28 cellular contexts compared by ENCODE assay signal in the genomic region with DNA sequence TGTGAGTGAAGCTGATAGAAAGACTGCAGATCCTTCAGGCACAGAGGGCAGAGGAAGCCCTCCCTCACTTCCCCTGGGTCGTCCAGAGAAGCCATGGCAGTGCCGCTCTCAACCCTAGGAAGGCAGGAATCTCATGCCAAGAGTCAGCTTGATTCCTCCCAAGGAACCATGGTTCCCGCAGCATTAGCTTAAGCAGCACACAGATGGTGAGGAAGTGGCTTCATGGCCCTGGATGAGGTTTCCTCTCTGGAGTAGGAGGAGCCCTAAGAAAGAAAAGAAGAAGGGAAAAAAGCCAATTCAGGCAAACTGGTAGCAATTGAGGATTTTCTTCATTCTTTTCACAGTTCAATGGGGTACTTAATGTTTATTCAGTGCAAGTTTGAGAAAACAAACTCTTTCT. TPM values are rescaled to one million over a fixed set of nuclear protein-coding genes. Genes with fewer than 3 reads are reported as not detected.
DNase-seq lines count a peak whose midpoint lies in the region; TF ChIP-seq lines count a peak whose summit lies in the region.
"Had no signal": no experiment of that assay in that cellular context is flagged by ENCODE, and none has a peak within 500 bp of the region (broad histone marks: within the 10 kb centered on the region; RNA-seq: fewer than 3 reads in every experiment).

No MANE protein-coding gene starts in this region.

- H3K9me3 ChIP-seq in Loucy (ENCODE audit: insufficient read depth, low read depth, low read length) = no peaks in the 10 kb centered on the region
- H3K9me3 ChIP-seq in GM23248 (ENCODE audit: low read depth) = no peaks in the 10 kb centered on the region
- H3K9me3 ChIP-seq: BLaER1, body of pancreas, mucosa of descending colon, Peyer's patch, right lobe of liver, thoracic aorta had no signal

- WGBS in GM23248 (ENCODE audit: low coverage in 1 of 2, low lambda C conversion rate in 2 of 2, missing lambda C conversion rate in 2 of 2), 2 experiments = 52 to 58% methylated on average over 3 of the region's 3 CpGs

- DNase-seq in CD1c-positive myeloid dendritic cell (ENCODE audit: extremely low spot score) = peak; percentile 23
- DNase-seq in globus pallidus (ENCODE audit: low spot score) = peak; percentile 38
- DNase-seq in pons (ENCODE audit: low spot score) = peak; percentile 45
- no peak for DNase-seq in DMS 273 (lab: John Stamatoyannopoulos, UW; ENCODE audit: unreplicated experiment)
- no peak for DNase-seq in stimulated activated CD8-positive, alpha-beta memory T cell treated with anti-CD3 and anti-CD28 coated beads, Interleukin-4, amount 100 ng/mL, for 48 hours
- DNase-seq in DMS53 treated with DMSO at 0.1 percent for 48 hours (lab: John Stamatoyannopoulos, UW; ENCODE audit: unreplicated experiment) = no peak
- DNase-seq in GM23248 = no peak
- DNase-seq: activated CD4-positive, alpha-beta T cell treated with anti-CD3 and anti-CD28 coated beads, Interleukin-2, amount 10 ng/mL, durations not matched to agents 7 days and 5 days; activated naive CD4-positive, alpha-beta T cell; activated T-cell treated with anti-CD3 and anti-CD28 coated beads, Interleukin-2, amount 50 U/mL, for 72 hours; body of pancreas; H7; left ventricle myocardium superior; mucosa of descending colon; NCI-H1105 treated with DMSO at 0.1 percent for 48 hours; NCI-H2029; NCI-H69; Peyer's patch; right lobe of liver; SIG-M5; stimulated activated CD4-positive, alpha-beta T cell treated with anti-CD3 and anti-CD28 coated beads, Interleukin-12 subunit alpha, Interleukin-12 subunit beta, amount 100 ng/mL, for 4 hours; stimulated activated CD4-positive, alpha-beta T cell treated with anti-CD3 and anti-CD28 coated beads, Interleukin-4, amount 100 ng/mL, for 4 hours; stimulated activated naive CD4-positive, alpha-beta T cell treated with Interleukin-2 at 50 U/mL for 16 hours; SW 1271; T1000 had no signal

- H3K79me2 ChIP-seq in Loucy (ENCODE audit: insufficient read depth, low read length) = peaks cover 19% of the 10 kb centered on the region
- H3K79me2 ChIP-seq in GM23248 (ENCODE audit: insufficient read depth) = peaks cover 36% of the 10 kb centered on the region

- H3K4me1 ChIP-seq in Loucy (ENCODE audit: insufficient read depth, low read length, poor library complexity, severe bottlenecking) (peaks cover 12% of the 10 kb centered on the region), GM23248 (ENCODE audit: insufficient read depth) (peaks cover 9% of the 10 kb centered on the region; the same call in 1 of the 2 replicates)

- H3K9ac ChIP-seq in Loucy (ENCODE audit: low read depth, low read length, poor library complexity, severe bottlenecking) (no peak overlapping the region), GM23248 (no peak overlapping the region)
- H3K9ac ChIP-seq: BLaER1 had no signal

- no peaks in the 10 kb centered on the region for H3K27me3 ChIP-seq in Loucy (ENCODE audit: insufficient read depth, low read length, poor library complexity, severe bottlenecking)
- no peaks in the 10 kb centered on the region for H3K27me3 ChIP-seq in GM23248 (replicated peaks; ENCODE audit: insufficient read depth)
- H3K27me3 ChIP-seq: BLaER1, body of pancreas, Peyer's patch, right lobe of liver had no signal

- no peak for TF ChIP-seq CTCF in Loucy (conservative IDR thresholded peaks at IDR 0.05; ENCODE audit: low read length)

- H3F3A ChIP-seq in Loucy (ENCODE audit: low read depth) (no peaks in the 10 kb centered on the region), GM23248 (ENCODE audit: insufficient read depth) (no peaks in the 10 kb centered on the region)

- peaks cover 18% of the 10 kb centered on the region; the same call in 1 of the 2 replicates for H3K36me3 ChIP-seq in Loucy (ENCODE audit: insufficient read depth, low read length)
- H3K36me3 ChIP-seq in GM23248 (ENCODE audit: low read depth) = peaks cover 23% of the 10 kb centered on the region

- H3K4me3 ChIP-seq in Loucy (ENCODE audit: low read length, poor library complexity, severe bottlenecking) = no peak overlapping the region
- H3K4me3 ChIP-seq in GM23248 = no peak overlapping the region
- H3K4me3 ChIP-seq: BLaER1, body of pancreas, mucosa of descending colon, Peyer's patch, right lobe of liver, thoracic aorta had no signal

- H3K27ac ChIP-seq in GM23248 = no peak overlapping the region
- H3K27ac ChIP-seq: BLaER1, body of pancreas, Peyer's patch, right lobe of liver had no signal

- H4K20me1 ChIP-seq in Loucy (ENCODE audit: insufficient read depth, low read length, poor library complexity, severe bottlenecking) (peaks cover 4% of the 10 kb centered on the region), GM23248 (ENCODE audit: insufficient read depth) (no peaks in the 10 kb centered on the region)

- H2AFZ ChIP-seq in Loucy (ENCODE audit: low read length) = no peak overlapping the region
- H2AFZ ChIP-seq in GM23248 = no peak overlapping the region

- H3K9me2 ChIP-seq in Loucy (replicated peaks; ENCODE audit: low read depth, low read length) = no peaks in the 10 kb centered on the region
- no peaks in the 10 kb centered on the region for H3K9me2 ChIP-seq in GM23248 (ENCODE audit: insufficient read depth)

- H3K4me2 ChIP-seq in Loucy (ENCODE audit: low read depth, low read length, poor library complexity, severe bottlenecking) (peak overlapping the region; percentile 19), GM23248 (ENCODE audit: unreplicated experiment) (no peak overlapping the region)
- H3K4me2 ChIP-seq: BLaER1 had no signal

- in situ Hi-C loops in GM23248 (cut with MboI) = no loop called here

RNA-seq across cellular contexts. Expression of a gene that starts 2.9 kb away (rescaled TPM):
- 23.9 and 35.0 TPM in 2 replicates for total RNA-seq in GM23248 (2014; rRNA removed; shearing (Covaris generic))
- polyA plus RNA-seq in GM23248 (2016; fragmentation: Nextera tagmentation; extraction: Ambion mirVana) = 19.5 and 21.0 TPM in 2 replicates

RNA-seq across cellular contexts. Expression of a gene that starts 30.9 kb away (rescaled TPM):
- total RNA-seq in GM23248 (2014; rRNA removed; shearing (Covaris generic)) = 7.0 and 27.2 TPM in 2 replicates
- polyA plus RNA-seq in GM23248 (2016; fragmentation: Nextera tagmentation; extraction: Ambion mirVana) = 41.7 and 41.8 TPM in 2 replicates

Comparison
In these comparisons a context has a peak if more than half of its experiments do, and no peak if none do; other contexts are left out.
1. DNase-seq: peak in CD1c-positive myeloid dendritic cell (single experiment), globus pallidus (single experiment) and pons (single experiment); none in DMS 273 (single experiment), stimulated activated CD8-positive, alpha-beta memory T cell treated with anti-CD3 and anti-CD28 coated beads, Interleukin-4, amount 100 ng/mL, for 48 hours (single experiment), DMS53 treated with DMSO at 0.1 percent for 48 hours (single experiment) and GM23248 (single experiment).